ENCODE assay signal across 9 cellular contexts in genomic region chrX:29662759-29663503, GRCh38.
DNase-seq lines count a peak whose midpoint lies in the region; ATAC-seq and TF ChIP-seq lines count a peak whose summit lies in the region.
"Had no signal": no experiment of that assay in that cellular context is flagged by ENCODE, and none has a peak within 500 bp of the region (broad histone marks: within the 10 kb centered on the region; RNA-seq: fewer than 3 reads in every experiment).

No MANE protein-coding gene starts in this region.

- H3K36me3 ChIP-seq in uterus = no peaks in the 10 kb centered on the region

- intact Hi-C loops in uterus (cut with DNase I; ENCODE audit: low total_unique reads) = no loop called here

- H3K27me3 Mint-ChIP-seq in activated T-helper 17 cell treated with anti-CD3 and anti-CD28 coated beads, Interleukin-2, amount 50 U/mL, for 72 hours = no peaks in the 10 kb centered on the region
- H3K27me3 Mint-ChIP-seq: IgD-negative memory B cell had no signal

- H3K36me3 Mint-ChIP-seq in activated T-helper 17 cell treated with anti-CD3 and anti-CD28 coated beads, Interleukin-2, amount 50 U/mL, for 72 hours (ENCODE audit: low read depth) = no peaks in the 10 kb centered on the region
- H3K36me3 Mint-ChIP-seq: IgD-negative memory B cell had no signal

- no peak for TF ChIP-seq CTCF in uterus (IDR thresholded peaks at IDR 0.05)

- no peaks in the 10 kb centered on the region for H3K4me1 ChIP-seq in uterus

- ATAC-seq in GM18498 (IDR thresholded peaks at IDR 0.05; ENCODE audit: unreplicated experiment) = peak; percentile 79
- peak; percentile 78 for ATAC-seq in HG02938 (IDR thresholded peaks at IDR 0.05; ENCODE audit: unreplicated experiment)
- no peak for ATAC-seq in activated T-helper 17 cell treated with anti-CD3 and anti-CD28 coated beads, Interleukin-2, amount 50 U/mL, for 72 hours (replicated peaks)

- H3K9me3 Mint-ChIP-seq in activated T-helper 17 cell treated with anti-CD3 and anti-CD28 coated beads, Interleukin-2, amount 50 U/mL, for 72 hours = no peaks in the 10 kb centered on the region

- H3K4me1 Mint-ChIP-seq in activated T-helper 17 cell treated with anti-CD3 and anti-CD28 coated beads, Interleukin-2, amount 50 U/mL, for 72 hours = no peaks in the 10 kb centered on the region
- H3K4me1 Mint-ChIP-seq: IgD-negative memory B cell had no signal

- no peak overlapping the region for H3K4me3 Mint-ChIP-seq in activated T-helper 17 cell treated with anti-CD3 and anti-CD28 coated beads, Interleukin-2, amount 50 U/mL, for 72 hours
- H3K4me3 Mint-ChIP-seq: IgD-negative memory B cell had no signal

- peak; percentile 57 to 90 for DNase-seq in SW 1271 (lab: John Stamatoyannopoulos, UW)
- DNase-seq in left kidney (ENCODE audit: low read depth, low spot score) = peak; percentile 3
- DNase-seq in SHP77 treated with DMSO at 0.1 percent for 48 hours (lab: John Stamatoyannopoulos, UW) = no peak
- no peak for DNase-seq in uterus
- no peak for DNase-seq in Kasumi-1 (lab: John Stamatoyannopoulos, UW)

- TF ChIP-seq POLR2A in uterus (IDR thresholded peaks at IDR 0.05) = no peak

- no peak overlapping the region for H3K27ac Mint-ChIP-seq in activated T-helper 17 cell treated with anti-CD3 and anti-CD28 coated beads, Interleukin-2, amount 50 U/mL, for 72 hours

- H3K4me3 ChIP-seq in uterus = no peak overlapping the region

- no peaks in the 10 kb centered on the region for H3K27me3 ChIP-seq in uterus

- H3K27ac ChIP-seq in uterus = no peak overlapping the region

- H3K9me3 ChIP-seq in uterus = no peaks in the 10 kb centered on the region

Comparison
In these comparisons a context has a peak if more than half of its experiments do, and no peak if none do; other contexts are left out.
1. DNase-seq: peak in SW 1271 (2 of 2) and left kidney (single experiment); none in SHP77 treated with DMSO at 0.1 percent for 48 hours (single experiment), uterus (0 of 2) and Kasumi-1 (0 of 2).